9 cellular contexts compared by ENCODE assay signal in genomic region chr1:67148516-67149178, GRCh38. TPM values are rescaled to one million over a fixed set of nuclear protein-coding genes. Genes with fewer than 3 reads are reported as not detected.
DNase-seq lines count a peak whose midpoint lies in the region; ATAC-seq, FAIRE-seq and TF ChIP-seq lines count a peak whose summit lies in the region.
"Had no signal": no experiment of that assay in that cellular context is flagged by ENCODE, and none has a peak within 500 bp of the region (broad histone marks: within the 10 kb centered on the region; RNA-seq: fewer than 3 reads in every experiment).

No MANE protein-coding gene starts in this region.

- H3K9me3 ChIP-seq in left ventricle myocardium inferior (replicated peaks) (no peaks in the 10 kb centered on the region), H1 (ENCODE audit: insufficient read depth in 2 of 2, low read depth in 1 of 2, low read length in 1 of 2) (no peaks in the 10 kb centered on the region), aorta (ENCODE audit: control insufficient read depth, low read length) (no peaks in the 10 kb centered on the region)

- H2BK15ac ChIP-seq in H1 (ENCODE audit: low read length): no peak overlapping the region

- POLR2A ChIA-PET in H1 (lab: Charles Lee; ENCODE audit: partially characterized antibody): interaction anchor here (0.9 to 1.5 kb wide), 2 partner anchors 153 to 156 kb away, joined by 3 to 4 read pairs; no protein-coding TSS in a partner anchor

- in situ Hi-C loops in GM13977 (cut with MboI; ENCODE audit: low pct_unique_long_range_greater_than_20kb, low sequenced_read_pairs, unreplicated experiment): loop anchor here (5.0 to 10.0 kb wide), 2 partner anchors 141 to 384 kb away; no protein-coding TSS in a partner anchor

- H3K27me3 ChIP-seq in left ventricle myocardium inferior (ENCODE audit: low read depth): peaks cover 4% of the 10 kb centered on the region
- no peaks in the 10 kb centered on the region for H3K27me3 ChIP-seq in H1 (replicated peaks in 1 of 4; ENCODE audit: control insufficient read depth in 3 of 4, extremely low read depth in 1 of 4, insufficient read depth in 3 of 4, low read length in 3 of 4)
- no peaks in the 10 kb centered on the region for H3K27me3 ChIP-seq in aorta (ENCODE audit: control insufficient read depth in 1 of 2, insufficient read depth in 2 of 2, low read length in 1 of 2)

- H2BK20ac ChIP-seq in H1 (ENCODE audit: low read length): no peak overlapping the region

- TF ChIP-seq EP300 in H1 (IDR thresholded peaks at IDR 0.05; ENCODE audit: borderline replicate concordance in 1 of 2, low read depth in 2 of 2, low read length in 2 of 2): no peak

- DNase-seq in left cardiac atrium (no peak), left ventricle myocardium inferior (no peak), H1 (ENCODE audit: low read depth in 1 of 2, low spot score in 2 of 2) (no peak), aorta (no peak), NCI-H1092 (lab: John Stamatoyannopoulos, UW) (no peak), GM13977 (ENCODE audit: low spot score) (no peak), HuH-7.5 (ENCODE audit: low spot score) (no peak)

- no peak overlapping the region for H3K4me3 ChIP-seq in left ventricle myocardium inferior
- H3K4me3 ChIP-seq in H1 (ENCODE audit: extremely low read depth in 1 of 4, insufficient read depth in 2 of 4, low read depth in 3 of 4, low read length in 4 of 4): no peak overlapping the region
- no peak overlapping the region for H3K4me3 ChIP-seq in aorta (ENCODE audit: low read length in 2 of 2)

- H3K4me1 ChIP-seq in left ventricle myocardium inferior (peaks cover 10% of the 10 kb centered on the region), H1 (replicated peaks in 1 of 4; ENCODE audit: control insufficient read depth in 3 of 4, insufficient read depth in 4 of 4, low read length in 3 of 4) (0 out of 7 replicates have a peak, but pooled peaks cover 0 to 4% (median 0%) of the 10 kb centered on the region in 4 experiments), aorta (ENCODE audit: control insufficient read depth in 1 of 2, insufficient read depth in 2 of 2, low read length in 2 of 2) (no peaks in the 10 kb centered on the region)

- H3K14ac ChIP-seq in H1 (ENCODE audit: insufficient read length): no peak overlapping the region

- H3K23ac ChIP-seq in H1 (ENCODE audit: insufficient read length): no peak overlapping the region

- no peak for FAIRE-seq in H1 (lab: Jason Lieb, UNC)

- no peak overlapping the region for H4K8ac ChIP-seq in H1 (ENCODE audit: extremely low read depth, insufficient read depth, low read length)

- H3K56ac ChIP-seq in H1 (replicated peaks; ENCODE audit: insufficient read length, low read depth, low read length): no peak overlapping the region

- intact Hi-C loops in left cardiac atrium (cut with DNase I): loop anchor here (1.0 to 10.0 kb wide), 2 partner anchors 152 to 154 kb away; no protein-coding TSS in a partner anchor
- intact Hi-C loops in left ventricle myocardium inferior (cut with micrococcal nuclease): loop anchor here (5.0 to 10.0 kb wide), 2 partner anchors 156 to 384 kb away; no protein-coding TSS in a partner anchor
- intact Hi-C loops in aorta (cut with DNase I): loop anchor here (1.0 to 10.0 kb wide), 3 partner anchors 94 to 381 kb away; partner anchors contain the start of gene SLC35D1 (in 1 of the 2)

- H3K4ac ChIP-seq in H1 (replicated peaks; ENCODE audit: insufficient read length, low read depth, low read length): no peak overlapping the region

- no peak for TF ChIP-seq POLR2A in H1 (IDR thresholded peaks at IDR 0.05; ENCODE audit: control extremely low read depth in 1 of 2, low read depth in 2 of 2, low read length in 2 of 2)

- no peak overlapping the region for H2BK12ac ChIP-seq in H1 (ENCODE audit: low read depth, low read length)

- 72% methylated on average over 6 of the region's 6 CpGs; no CpG with 5 or more reads in 1 of the 2 experiments for WGBS in H1 (ENCODE audit: extremely low coverage in 1 of 2, insufficient coverage in 1 of 2, insufficient read length in 1 of 2, insufficient replicate concordance in 2 of 2, low coverage in 1 of 2, low lambda C conversion rate in 2 of 2, missing lambda C conversion rate in 1 of 2), 2 experiments
- 42 to 47% methylated on average over 6 of the region's 6 CpGs for WGBS in aorta, 2 donors

- H2AFZ ChIP-seq in H1 (ENCODE audit: low read length): peak overlapping the region; percentile 89

- H3K79me1 ChIP-seq in H1 (ENCODE audit: low read depth, low read length): no peaks in the 10 kb centered on the region

- no peak overlapping the region for H2AK5ac ChIP-seq in H1 (ENCODE audit: low read depth, low read length)

- no peaks in the 10 kb centered on the region for H3K79me2 ChIP-seq in H1 (ENCODE audit: control insufficient read depth in 1 of 2, insufficient read depth in 2 of 2, low read length in 2 of 2)

- no peaks in the 10 kb centered on the region for H3K23me2 ChIP-seq in H1 (ENCODE audit: low read depth, low read length)

- H2BK120ac ChIP-seq in H1 (replicated peaks; ENCODE audit: low read depth, low read length): no peak overlapping the region

- H3K36me3 ChIP-seq in left ventricle myocardium inferior: no peaks in the 10 kb centered on the region
- no peaks in the 10 kb centered on the region for H3K36me3 ChIP-seq in H1 (ENCODE audit: control insufficient read depth in 2 of 4, insufficient read depth in 4 of 4, low read length in 3 of 4)
- H3K36me3 ChIP-seq in aorta (ENCODE audit: control insufficient read depth in 1 of 2, insufficient read depth in 2 of 2, low read length in 1 of 2): no peaks in the 10 kb centered on the region

- H3K4me2 ChIP-seq in H1 (ENCODE audit: insufficient read depth in 1 of 2, low read depth in 2 of 2, low read length in 2 of 2): no peak overlapping the region

- no peak overlapping the region for H2BK5ac ChIP-seq in H1 (ENCODE audit: low read depth, low read length)

- no peak for TF ChIP-seq RAD21 in H1 (IDR thresholded peaks at IDR 0.05 in 1 of 2, conservative IDR thresholded peaks at IDR 0.05 in 1 of 2; ENCODE audit: low read depth in 2 of 2, low read length in 2 of 2)

- CTCF ChIA-PET in H1 (lab: Charles Lee; ENCODE audit: partially characterized antibody): interaction anchor here (0.5 to 4.4 kb wide), 50 partner anchors 8 to 394 kb away, joined by 3 to 133 read pairs (median 5); partner anchors contain the start of genes C1orf141 and SLC35D1

- H3K27ac ChIP-seq in left ventricle myocardium inferior (replicated peaks) (no peak overlapping the region), H1 (ENCODE audit: low read depth, low read length) (no peak overlapping the region), aorta (ENCODE audit: low read depth in 1 of 2, low read length in 2 of 2) (no peak overlapping the region)

- no peak overlapping the region for H3K9ac ChIP-seq in H1 (replicated peaks in 1 of 4; ENCODE audit: extremely low read depth in 1 of 4, low read depth in 3 of 4, low read length in 3 of 4)

- H4K5ac ChIP-seq in H1 (ENCODE audit: insufficient read length, low read depth, low read length): no peak overlapping the region

- TF ChIP-seq CTCF in left ventricle myocardium inferior (IDR thresholded peaks at IDR 0.05; ENCODE audit: borderline replicate concordance) (no peak), H1 (IDR thresholded peaks at IDR 0.05; ENCODE audit: control extremely low read depth in 1 of 3, insufficient read depth in 1 of 3, low read depth in 1 of 3, low read length in 3 of 3) (no peak), GM13977 (IDR thresholded peaks at IDR 0.05; ENCODE audit: extremely low read depth, insufficient read depth, missing control alignments) (no peak)

- ATAC-seq in left cardiac atrium: peak; percentile 33 to 44
- peak; percentile 12 for ATAC-seq in HG03457 (IDR thresholded peaks at IDR 0.05; ENCODE audit: unreplicated experiment)
- ATAC-seq in aorta (ENCODE audit: low FRiP score): peak; percentile 19

- no peak overlapping the region for H4K91ac ChIP-seq in H1 (replicated peaks; ENCODE audit: insufficient read length, low read length)

- H3K18ac ChIP-seq in H1 (ENCODE audit: extremely low read depth, low read length): no peak overlapping the region

- no peaks in the 10 kb centered on the region for H4K20me1 ChIP-seq in H1 (replicated peaks in 1 of 2; ENCODE audit: control insufficient read depth in 1 of 2, insufficient read depth in 2 of 2, low read length in 2 of 2)

TF ChIP-seq in H1, 55 proteins besides CTCF, POLR2A, EP300 and RAD21:
- no peak for TF ChIP-seq CEBPB (IDR thresholded peaks at IDR 0.05; ENCODE audit: low read depth, low read length)
- TF ChIP-seq USF2 (IDR thresholded peaks at IDR 0.05; ENCODE audit: low read length): peak; percentile 26; the same call in 1 of the 2 replicates

RNA-seq across cellular contexts. Expression of gene C1orf141, which starts 13.9 kb away (rescaled TPM):
- not detected for total RNA-seq in left cardiac atrium
- total RNA-seq in left ventricle myocardium inferior: not detected
- total RNA-seq in H1 (2021; fragmentation: NEBNext Ultra II Directional; extraction: Animal tissue kit (Norgen Biotek cat#: 25700)): not detected in 2 replicates
- not detected in 2 replicates for polyA plus RNA-seq in H1 (2011; rRNA removed)
- not detected for polyA plus RNA-seq in H1 (2011; cell fraction: cytosol; rRNA removed)
- polyA plus RNA-seq in H1 (2011; cell fraction: nucleus; rRNA removed): not detected
- polyA plus RNA-seq in H1 (2012, experiment 1 of 2): not detected in 4 replicates
- not detected for polyA plus RNA-seq in H1 (2012, experiment 2 of 2)
- polyA plus RNA-seq in H1 (2013, experiment 1 of 2): not detected
- not detected for polyA plus RNA-seq in H1 (2013, experiment 2 of 2)
- polyA minus RNA-seq in H1 (2011; rRNA and poly(A)+ RNA removed): not detected in 2 replicates
- polyA minus RNA-seq in H1 (2011; cell fraction: cytosol; rRNA and poly(A)+ RNA removed): not detected
- polyA minus RNA-seq in H1 (2011; cell fraction: nucleus; rRNA and poly(A)+ RNA removed): not detected
- not detected for total RNA-seq in aorta
- polyA plus RNA-seq in aorta: under 1 TPM in 1 of 2 donors, not detected in 1; 0.13 TPM
- total RNA-seq: myocyte had no signal

RNA-seq across cellular contexts. Expression of gene IL23R, which starts 17.6 kb away (rescaled TPM):
- total RNA-seq in left cardiac atrium (not detected), left ventricle myocardium inferior (not detected), aorta (under 1 TPM in 1 of 2 donors, not detected in 1; 0.21 TPM)
- not detected in 2 replicates for total RNA-seq in H1 (2021; fragmentation: NEBNext Ultra II Directional; extraction: Animal tissue kit (Norgen Biotek cat#: 25700))
- polyA plus RNA-seq in H1 (2011; rRNA removed) (not detected in 2 replicates), aorta (not detected)
- polyA plus RNA-seq in H1 (2011; cell fraction: cytosol; rRNA removed): not detected
- polyA plus RNA-seq in H1 (2011; cell fraction: nucleus; rRNA removed): not detected
- not detected in 4 replicates for polyA plus RNA-seq in H1 (2012, experiment 1 of 2)
- polyA plus RNA-seq in H1 (2012, experiment 2 of 2): not detected
- polyA plus RNA-seq in H1 (2013, experiment 1 of 2): not detected
- polyA plus RNA-seq in H1 (2013, experiment 2 of 2): not detected
- not detected in 2 replicates for polyA minus RNA-seq in H1 (2011; rRNA and poly(A)+ RNA removed)
- not detected for polyA minus RNA-seq in H1 (2011; cell fraction: cytosol; rRNA and poly(A)+ RNA removed)
- polyA minus RNA-seq in H1 (2011; cell fraction: nucleus; rRNA and poly(A)+ RNA removed): not detected
- total RNA-seq: myocyte had no signal
